Comparison of ENCODE assay signal across 28 cellular contexts in the genomic region with DNA sequence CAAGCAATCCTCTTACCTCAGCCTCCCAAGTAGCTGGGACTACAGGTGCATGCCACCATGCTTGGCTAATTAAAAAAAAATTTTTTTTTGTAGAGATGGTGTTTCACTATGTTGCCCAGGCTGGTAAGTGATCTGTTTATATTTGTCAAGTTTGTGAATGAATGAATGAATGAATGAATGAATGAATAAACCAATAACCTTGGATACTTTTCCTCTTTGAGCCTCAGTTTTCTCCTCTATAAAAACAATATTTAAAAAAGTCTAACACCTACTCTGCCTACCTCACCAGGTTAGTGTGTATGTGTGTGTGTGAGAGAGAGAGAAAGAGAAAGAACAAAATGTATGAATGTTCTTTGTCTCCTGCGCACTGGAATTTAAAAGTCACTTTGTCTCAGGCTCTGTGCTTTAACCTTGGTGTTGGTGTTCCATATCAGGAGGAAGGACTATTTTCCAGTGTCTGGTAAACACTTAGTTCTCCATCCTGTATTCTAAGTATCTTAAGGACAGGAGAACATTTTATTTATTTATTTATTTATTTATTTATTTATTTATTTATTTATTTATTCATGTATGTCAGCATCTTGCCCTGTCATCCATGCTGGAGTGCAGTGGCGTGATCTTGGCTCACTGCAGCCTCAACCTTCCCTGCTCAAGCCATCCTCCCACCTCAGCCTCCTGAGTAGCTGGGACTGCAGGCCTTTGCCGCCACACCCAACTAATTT. TPM values are rescaled to one million over a fixed set of nuclear protein-coding genes. Genes with fewer than 3 reads are reported as not detected.
DNase-seq lines count a peak whose midpoint lies in the region; ATAC-seq, FAIRE-seq and TF ChIP-seq lines count a peak whose summit lies in the region.
"Had no signal": no experiment of that assay in that cellular context is flagged by ENCODE, and none has a peak within 500 bp of the region (broad histone marks: within the 10 kb centered on the region; RNA-seq: fewer than 3 reads in every experiment).

No MANE protein-coding gene starts in this region.

- BruUV-seq in HepG2 (replicated peaks; lab: Mats Ljungman, UMichigan), result no TSS peak

- TF ChIP-seq CTCF in HepG2 (CRISPR knock-in tag; IDR thresholded peaks at IDR 0.05), result no peak
- no peak for TF ChIP-seq CTCF in right lobe of liver (IDR thresholded peaks at IDR 0.05)
- TF ChIP-seq CTCF in sigmoid colon (IDR thresholded peaks at IDR 0.05), result no peak
- no peak for TF ChIP-seq CTCF in vagina (IDR thresholded peaks at IDR 0.05)

- DNase-seq in HepG2 (ENCODE audit: low spot score) (no peak), right lobe of liver (no peak), epithelial cell of prostate (ENCODE audit: low read depth, low spot score) (no peak), sigmoid colon (no peak), vagina (ENCODE audit: extremely low spot score in 2 of 2) (no peak), NCI-H226 (no peak)
- no peak for DNase-seq in natural killer cell treated with Interleukin-12 subunit alpha and Interleukin-12 subunit beta and Interleukin-15 and Interleukin-18, amount 100 ng/mL, for 72 hours (ENCODE audit: low spot score)
- DNase-seq: activated CD4-positive, alpha-beta T cell treated with anti-CD3 and anti-CD28 coated beads for 48 hours; activated naive CD4-positive, alpha-beta T cell treated with anti-CD3 and anti-CD28 coated beads for 36 hours; activated T-cell treated with anti-CD3 and anti-CD28 coated beads, Interleukin-2, amount 50 U/mL, for 24 hours; amygdala; caudate nucleus; DMS53; GDM1; head of caudate nucleus; KBM-7; mucosa of descending colon; NCI-H146; NCI-H2171; NCI-H69; Peyer's patch; T-helper 2 cell; testis had no signal

- no peaks in the 10 kb centered on the region for H3K27me3 Mint-ChIP-seq in natural killer cell treated with Interleukin-12 subunit alpha and Interleukin-12 subunit beta and Interleukin-15 and Interleukin-18, amount 100 ng/mL, for 72 hours
- H3K27me3 Mint-ChIP-seq: activated T-cell treated with anti-CD3 and anti-CD28 coated beads, Interleukin-2, amount 50 U/mL, for 24 hours had no signal

- H3K36me3 ChIP-seq in HepG2 (replicated peaks in 1 of 2; ENCODE audit: control insufficient read depth in 1 of 2, insufficient read depth in 2 of 2, low read length in 2 of 2) (peaks cover 2 to 3% of the 10 kb centered on the region in 2 experiments; a peak in 3 of 5 replicates), right lobe of liver (no peaks in the 10 kb centered on the region), sigmoid colon (no peaks in the 10 kb centered on the region), vagina (no peaks in the 10 kb centered on the region)
- H3K36me3 ChIP-seq: neural progenitor cell, Peyer's patch had no signal

- H3K27me3 ChIP-seq in HepG2 (ENCODE audit: control insufficient read depth in 1 of 2, insufficient read depth in 2 of 2, low read length in 2 of 2), result no peaks in the 10 kb centered on the region
- no peaks in the 10 kb centered on the region for H3K27me3 ChIP-seq in right lobe of liver
- H3K27me3 ChIP-seq in sigmoid colon, result no peaks in the 10 kb centered on the region
- H3K27me3 ChIP-seq in vagina, result no peaks in the 10 kb centered on the region
- H3K27me3 ChIP-seq: BLaER1, neural progenitor cell, Peyer's patch, testis had no signal

- H2AFZ ChIP-seq in HepG2 (ENCODE audit: low read length), result no peak overlapping the region
- H2AFZ ChIP-seq: neural progenitor cell had no signal

- no peak for FAIRE-seq in HepG2 (lab: Jason Lieb, UNC)

- peaks cover 11% of the 10 kb centered on the region; the same call in 1 of the 2 replicates for H4K20me1 ChIP-seq in HepG2 (ENCODE audit: insufficient read depth, low read length)
- H4K20me1 ChIP-seq: BLaER1 had no signal

- intact Hi-C loops in HepG2 (cut with micrococcal nuclease; ENCODE audit: unreplicated experiment), result no loop called here
- intact Hi-C loops in right lobe of liver (cut with DNase I), result no loop called here
- intact Hi-C loops in sigmoid colon (cut with DNase I), result no loop called here
- intact Hi-C loops in vagina (cut with DNase I), result no loop called here

- TF ChIP-seq RAD21 in HepG2 (CRISPR knock-in tag; IDR thresholded peaks at IDR 0.05), result no peak

- no peak for TF ChIP-seq EP300 in HepG2 (IDR thresholded peaks at IDR 0.05; ENCODE audit: low read depth in 2 of 2, low read length in 2 of 2)
- no peak for TF ChIP-seq EP300 in HepG2 (CRISPR knock-in tag; IDR thresholded peaks at IDR 0.05; ENCODE audit: borderline replicate concordance)
- no peak for TF ChIP-seq EP300 in sigmoid colon (IDR thresholded peaks at IDR 0.05)

- H3K4me3 ChIP-seq in HepG2 (replicated peaks in 1 of 3; ENCODE audit: insufficient read depth in 1 of 3, low read depth in 2 of 3, low read length in 3 of 3) (no peak overlapping the region), right lobe of liver (no peak overlapping the region), sigmoid colon (no peak overlapping the region), vagina (no peak overlapping the region)
- H3K4me3 ChIP-seq: BLaER1, mucosa of descending colon, neural progenitor cell, Peyer's patch, testis had no signal

- no peak overlapping the region for H3K27ac Mint-ChIP-seq in natural killer cell treated with Interleukin-12 subunit alpha and Interleukin-12 subunit beta and Interleukin-15 and Interleukin-18, amount 100 ng/mL, for 72 hours
- H3K27ac Mint-ChIP-seq: activated naive CD4-positive, alpha-beta T cell treated with anti-CD3 and anti-CD28 coated beads for 36 hours; activated T-cell treated with anti-CD3 and anti-CD28 coated beads, Interleukin-2, amount 50 U/mL, for 24 hours; neural progenitor cell; progenitor cell of endocrine pancreas; stimulated activated effector memory CD8-positive, alpha-beta T cell treated with anti-CD3 and anti-CD28 coated beads, Interleukin-12 subunit alpha, Interleukin-12 subunit beta, amount 100 ng/mL, for 72 hours had no signal

- CTCF ChIA-PET in HepG2 (lab: Yijun Ruan, JAX; ENCODE audit: low intra/inter-chr PET ratio, low total read pairs), result no interaction called here

- no peak for ATAC-seq in HepG2
- ATAC-seq in right lobe of liver, result no peak
- ATAC-seq in HG02938 (IDR thresholded peaks at IDR 0.05; ENCODE audit: unreplicated experiment), result no peak
- ATAC-seq in natural killer cell treated with Interleukin-12 subunit alpha and Interleukin-12 subunit beta and Interleukin-15 and Interleukin-18, amount 100 ng/mL, for 72 hours, result no peak
- ATAC-seq: stimulated activated effector memory CD8-positive, alpha-beta T cell treated with anti-CD3 and anti-CD28 coated beads, Interleukin-12 subunit alpha, Interleukin-12 subunit beta, amount 100 ng/mL, for 72 hours had no signal

- H3K4me1 ChIP-seq in HepG2 (ENCODE audit: insufficient read depth, low read length) (peaks cover 13% of the 10 kb centered on the region), right lobe of liver (peaks cover 0 to 69% (median 24%) of the 10 kb centered on the region in 4 donors), sigmoid colon (peaks cover 0 to 77% (median 64%) of the 10 kb centered on the region in 4 donors), vagina (peaks cover 83% of the 10 kb centered on the region)

- no peak overlapping the region for H3K27ac ChIP-seq in HepG2 (ENCODE audit: extremely low read length, insufficient read depth, low read length)
- no peak overlapping the region for H3K27ac ChIP-seq in right lobe of liver
- H3K27ac ChIP-seq in epithelial cell of prostate, result peak overlapping the region; percentile 94
- H3K27ac ChIP-seq in sigmoid colon, result peak overlapping the region; percentile 67 to 78 (median 76)
- peak overlapping the region; percentile 67 for H3K27ac ChIP-seq in vagina
- H3K27ac ChIP-seq: BLaER1, neural progenitor cell had no signal

- H3K9ac ChIP-seq in HepG2 (ENCODE audit: insufficient read depth, low read depth, low read length), result no peak overlapping the region
- H3K9ac ChIP-seq: BLaER1, neural progenitor cell had no signal

- H3K9me3 ChIP-seq in HepG2 (ENCODE audit: low read length) (no peaks in the 10 kb centered on the region), right lobe of liver (no peaks in the 10 kb centered on the region), sigmoid colon (no peaks in the 10 kb centered on the region), vagina (no peaks in the 10 kb centered on the region)
- H3K9me3 ChIP-seq: BLaER1, mucosa of descending colon, Peyer's patch, testis had no signal

- no peaks in the 10 kb centered on the region for H3K36me3 Mint-ChIP-seq in natural killer cell treated with Interleukin-12 subunit alpha and Interleukin-12 subunit beta and Interleukin-15 and Interleukin-18, amount 100 ng/mL, for 72 hours
- H3K36me3 Mint-ChIP-seq: stimulated activated effector memory CD8-positive, alpha-beta T cell treated with anti-CD3 and anti-CD28 coated beads, Interleukin-12 subunit alpha, Interleukin-12 subunit beta, amount 100 ng/mL, for 72 hours had no signal

- 97% methylated on average over 3 of the region's 3 CpGs for WGBS in HepG2 (ENCODE audit: low lambda C conversion rate)
- 88% methylated on average over 3 of the region's 3 CpGs for WGBS in right lobe of liver (ENCODE audit: insufficient coverage, low coverage, low lambda C conversion rate, missing lambda C conversion rate)
- WGBS in sigmoid colon, 2 donors, result 97% methylated on average over 3 of the region's 3 CpGs

- in situ Hi-C loops in HepG2 (cut with HindIII; ENCODE audit: extremely low pct_ligation_motif_present, low pct_unique_long_range_greater_than_20kb), result no loop called here

- POLR2A ChIA-PET in HepG2 (lab: Yijun Ruan, JAX), result no interaction called here

- no peaks in the 10 kb centered on the region for H3K9me3 Mint-ChIP-seq in natural killer cell treated with Interleukin-12 subunit alpha and Interleukin-12 subunit beta and Interleukin-15 and Interleukin-18, amount 100 ng/mL, for 72 hours
- H3K9me3 Mint-ChIP-seq: activated naive CD4-positive, alpha-beta T cell treated with anti-CD3 and anti-CD28 coated beads for 36 hours; activated T-cell treated with anti-CD3 and anti-CD28 coated beads, Interleukin-2, amount 50 U/mL, for 24 hours; stimulated activated effector memory CD8-positive, alpha-beta T cell treated with anti-CD3 and anti-CD28 coated beads, Interleukin-12 subunit alpha, Interleukin-12 subunit beta, amount 100 ng/mL, for 72 hours had no signal

- peaks cover 37% of the 10 kb centered on the region for H3K79me2 ChIP-seq in HepG2 (ENCODE audit: insufficient read depth, low read length)

- H3K4me2 ChIP-seq in HepG2 (ENCODE audit: low read depth, low read length), result no peak overlapping the region
- H3K4me2 ChIP-seq: neural progenitor cell had no signal

- TF ChIP-seq POLR2A in HepG2 (IDR thresholded peaks at IDR 0.05; ENCODE audit: insufficient read depth in 1 of 2, low read depth in 2 of 2, low read length in 2 of 2) (no peak), right lobe of liver (IDR thresholded peaks at IDR 0.05) (no peak), sigmoid colon (IDR thresholded peaks at IDR 0.05) (no peak), vagina (IDR thresholded peaks at IDR 0.05) (no peak)

- peaks cover 5 to 25% of the 10 kb centered on the region in 2 donors for H3K4me1 Mint-ChIP-seq in natural killer cell treated with Interleukin-12 subunit alpha and Interleukin-12 subunit beta and Interleukin-15 and Interleukin-18, amount 100 ng/mL, for 72 hours (ENCODE audit: low read depth in 2 of 2)

- H3K4me3 Mint-ChIP-seq in natural killer cell treated with Interleukin-12 subunit alpha and Interleukin-12 subunit beta and Interleukin-15 and Interleukin-18, amount 100 ng/mL, for 72 hours, result no peak overlapping the region
- H3K4me3 Mint-ChIP-seq: activated naive CD4-positive, alpha-beta T cell treated with anti-CD3 and anti-CD28 coated beads for 36 hours; activated T-cell treated with anti-CD3 and anti-CD28 coated beads, Interleukin-2, amount 50 U/mL, for 24 hours; stimulated activated effector memory CD8-positive, alpha-beta T cell treated with anti-CD3 and anti-CD28 coated beads, Interleukin-12 subunit alpha, Interleukin-12 subunit beta, amount 100 ng/mL, for 72 hours had no signal

RNA-seq across cellular contexts. Expression of a gene that starts 27.1 kb away (rescaled TPM):
- 27.7 and 31.0 TPM in 2 replicates for total RNA-seq in HepG2 (2016; rRNA removed; fragmentation: Illumina TruSeq; extraction: Trizol)
- 27.5 and 34.1 TPM in 2 replicates for total RNA-seq in HepG2 (2016; cell fraction: cytosol; rRNA removed; fragmentation: Illumina TruSeq; extraction: Trizol; ENCODE audit: low read depth)
- total RNA-seq in HepG2 (2016; cell fraction: insoluble cytoplasmic fraction; rRNA removed; fragmentation: Illumina TruSeq; extraction: Trizol), result 24.3 and 27.8 TPM in 2 replicates
- total RNA-seq in HepG2 (2016; cell fraction: membrane; rRNA removed; fragmentation: Illumina TruSeq; extraction: Trizol), result 36.3 and 42.8 TPM in 2 replicates
- 59.7 and 62.9 TPM in 2 replicates for total RNA-seq in HepG2 (2016; cell fraction: nucleus; rRNA removed; fragmentation: Illumina TruSeq; extraction: Trizol)
- 15.6 and 23.4 TPM in 2 replicates for polyA plus RNA-seq in HepG2 (2011; rRNA removed)
- 4.6 and 8.3 TPM in 2 replicates for polyA plus RNA-seq in HepG2 (2011; cell fraction: cytosol; rRNA removed)
- 14.2 and 15.9 TPM in 2 replicates for polyA plus RNA-seq in HepG2 (2011; cell fraction: nucleus; rRNA removed)
- 12.6 and 14.0 TPM in 2 replicates for polyA plus RNA-seq in HepG2 (2012)
- polyA plus RNA-seq in HepG2 (2016; cell fraction: cytosol; fragmentation: Illumina TruSeq; extraction: Trizol; ENCODE audit: low read depth), result 3.8 and 4.6 TPM in 2 replicates
- polyA plus RNA-seq in HepG2 (2016; cell fraction: insoluble cytoplasmic fraction; fragmentation: Illumina TruSeq; extraction: Trizol; ENCODE audit: low read depth), result 13.8 and 14.0 TPM in 2 replicates
- 4.5 and 4.8 TPM in 2 replicates for polyA plus RNA-seq in HepG2 (2016; cell fraction: membrane; fragmentation: Illumina TruSeq; extraction: Trizol; ENCODE audit: low read depth)
- polyA plus RNA-seq in HepG2 (2016; cell fraction: nucleus; fragmentation: Illumina TruSeq; extraction: Trizol; ENCODE audit: insufficient read depth, low read depth), result 28.9 and 31.3 TPM in 2 replicates
- polyA minus RNA-seq in HepG2 (2011; rRNA and poly(A)+ RNA removed; ENCODE audit: low replicate concordance), result 41.1 and 58.0 TPM in 2 replicates
- 25.3 and 26.6 TPM in 2 replicates for polyA minus RNA-seq in HepG2 (2011; cell fraction: cytosol; rRNA and poly(A)+ RNA removed)
- 164 and 186 TPM in 2 replicates for polyA minus RNA-seq in HepG2 (2011; cell fraction: nucleus; rRNA and poly(A)+ RNA removed)
- total RNA-seq in right lobe of liver, result 10 to 100 TPM; 19.8 to 44.3 (median 30.2) TPM
- total RNA-seq in sigmoid colon, result 10 to 100 TPM; 55.5 to 88.5 (median 85.5) TPM
- 10 to 100 TPM; 13.8 to 20.1 (median 15.2) TPM for polyA plus RNA-seq in sigmoid colon
- total RNA-seq in vagina, result 77.6 TPM
- 10 to 100 TPM; 29.2 to 38.1 TPM for total RNA-seq in natural killer cell treated with Interleukin-12 subunit alpha and Interleukin-12 subunit beta and Interleukin-15 and Interleukin-18, amount 100 ng/mL, for 72 hours

RNA-seq across cellular contexts. Expression of a gene that starts 29.1 kb away (rescaled TPM):
- 0.18 and 0.34 TPM in 2 replicates for total RNA-seq in HepG2 (2016; rRNA removed; fragmentation: Illumina TruSeq; extraction: Trizol)
- total RNA-seq in HepG2 (2016; cell fraction: cytosol; rRNA removed; fragmentation: Illumina TruSeq; extraction: Trizol; ENCODE audit: low read depth), result 0.18 and 0.30 TPM in 2 replicates
- total RNA-seq in HepG2 (2016; cell fraction: insoluble cytoplasmic fraction; rRNA removed; fragmentation: Illumina TruSeq; extraction: Trizol), result 0.39 and 0.67 TPM in 2 replicates
- total RNA-seq in HepG2 (2016; cell fraction: membrane; rRNA removed; fragmentation: Illumina TruSeq; extraction: Trizol), result 0.46 and 0.55 TPM in 2 replicates
- 0.59 and 0.72 TPM in 2 replicates for total RNA-seq in HepG2 (2016; cell fraction: nucleus; rRNA removed; fragmentation: Illumina TruSeq; extraction: Trizol)
- polyA plus RNA-seq in HepG2 (2011; rRNA removed), result 0.05 and 0.17 TPM in 2 replicates
- 0.10 and 0.13 TPM in 2 replicates for polyA plus RNA-seq in HepG2 (2011; cell fraction: cytosol; rRNA removed)
- polyA plus RNA-seq in HepG2 (2011; cell fraction: nucleus; rRNA removed), result 0.55 and 0.87 TPM in 2 replicates
- polyA plus RNA-seq in HepG2 (2012), result 0.28 and 0.34 TPM in 2 replicates
- polyA plus RNA-seq in HepG2 (2016; cell fraction: cytosol; fragmentation: Illumina TruSeq; extraction: Trizol; ENCODE audit: low read depth), result 0.19 and 0.37 TPM in 2 replicates
- polyA plus RNA-seq in HepG2 (2016; cell fraction: insoluble cytoplasmic fraction; fragmentation: Illumina TruSeq; extraction: Trizol; ENCODE audit: low read depth), result 0.37 and 0.45 TPM in 2 replicates
- 0.31 and 0.35 TPM in 2 replicates for polyA plus RNA-seq in HepG2 (2016; cell fraction: membrane; fragmentation: Illumina TruSeq; extraction: Trizol; ENCODE audit: low read depth)
- 0.37 and 0.73 TPM in 2 replicates for polyA plus RNA-seq in HepG2 (2016; cell fraction: nucleus; fragmentation: Illumina TruSeq; extraction: Trizol; ENCODE audit: insufficient read depth, low read depth)
- 0.46 and 0.47 TPM in 2 replicates for polyA minus RNA-seq in HepG2 (2011; rRNA and poly(A)+ RNA removed; ENCODE audit: low replicate concordance)
- not detected in 2 replicates for polyA minus RNA-seq in HepG2 (2011; cell fraction: cytosol; rRNA and poly(A)+ RNA removed)
- polyA minus RNA-seq in HepG2 (2011; cell fraction: nucleus; rRNA and poly(A)+ RNA removed), result 1.2 and 3.3 TPM in 2 replicates
- total RNA-seq in right lobe of liver, result under 1 TPM in 4 of 6 experiments, not detected in 2; 0.25 to 0.59 (median 0.39) TPM
- total RNA-seq in sigmoid colon, result under 1 TPM in 2 of 4 donors, not detected in 2; 0.55 to 0.71 TPM
- 1 to 10 TPM; 4.6 to 9.5 (median 6.6) TPM for polyA plus RNA-seq in sigmoid colon
- not detected for total RNA-seq in vagina
- total RNA-seq in natural killer cell treated with Interleukin-12 subunit alpha and Interleukin-12 subunit beta and Interleukin-15 and Interleukin-18, amount 100 ng/mL, for 72 hours, result under 1 TPM in 1 of 2 donors, not detected in 1; 0.17 TPM

Comparison
In these comparisons a context has a peak if more than half of its experiments do, and no peak if none do; other contexts are left out.
1. H3K27ac ChIP-seq: peak in epithelial cell of prostate (single experiment), sigmoid colon (4 of 4) and vagina (single experiment); none in HepG2 (single experiment) and right lobe of liver (0 of 3).